8 cellular contexts compared by ENCODE assay signal in the genomic region with DNA sequence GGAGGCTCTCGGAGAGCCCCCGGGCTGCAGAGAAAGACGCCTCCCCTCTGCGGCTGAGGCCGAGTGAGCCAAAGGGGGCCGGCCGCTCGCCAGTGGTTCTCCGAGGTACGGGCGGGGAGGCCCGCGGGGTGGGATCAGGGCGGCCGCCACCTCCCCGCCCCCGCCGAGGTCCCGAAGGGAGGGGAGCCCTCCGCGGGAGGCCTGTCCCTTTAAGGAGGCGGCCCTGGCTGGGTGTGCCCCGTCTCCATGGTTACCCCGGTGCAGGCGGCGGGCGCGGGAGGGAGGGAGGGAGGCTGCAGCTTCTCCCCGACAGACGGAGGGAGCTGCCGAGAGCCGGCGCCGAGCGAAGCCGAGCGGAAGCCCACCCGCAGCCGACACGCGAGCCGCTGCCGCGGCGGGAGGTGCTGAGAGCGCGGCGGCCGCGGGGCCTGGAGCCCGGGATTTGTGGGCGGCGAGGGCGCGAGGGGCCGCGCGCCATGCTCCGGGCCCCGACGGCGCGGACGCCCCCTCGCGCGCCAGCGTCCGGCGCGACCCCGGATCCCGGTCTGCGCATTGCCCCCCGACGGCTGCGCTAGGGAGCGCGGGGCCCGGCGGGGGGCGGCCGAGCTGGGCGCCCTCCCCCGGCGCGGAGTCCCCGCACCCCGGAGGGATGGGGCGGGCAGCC. TPM values are rescaled to one million over a fixed set of nuclear protein-coding genes. Genes with fewer than 3 reads are reported as not detected.
DNase-seq lines count a peak whose midpoint lies in the region; ATAC-seq, FAIRE-seq and TF ChIP-seq lines count a peak whose summit lies in the region.

A gene with protein sequence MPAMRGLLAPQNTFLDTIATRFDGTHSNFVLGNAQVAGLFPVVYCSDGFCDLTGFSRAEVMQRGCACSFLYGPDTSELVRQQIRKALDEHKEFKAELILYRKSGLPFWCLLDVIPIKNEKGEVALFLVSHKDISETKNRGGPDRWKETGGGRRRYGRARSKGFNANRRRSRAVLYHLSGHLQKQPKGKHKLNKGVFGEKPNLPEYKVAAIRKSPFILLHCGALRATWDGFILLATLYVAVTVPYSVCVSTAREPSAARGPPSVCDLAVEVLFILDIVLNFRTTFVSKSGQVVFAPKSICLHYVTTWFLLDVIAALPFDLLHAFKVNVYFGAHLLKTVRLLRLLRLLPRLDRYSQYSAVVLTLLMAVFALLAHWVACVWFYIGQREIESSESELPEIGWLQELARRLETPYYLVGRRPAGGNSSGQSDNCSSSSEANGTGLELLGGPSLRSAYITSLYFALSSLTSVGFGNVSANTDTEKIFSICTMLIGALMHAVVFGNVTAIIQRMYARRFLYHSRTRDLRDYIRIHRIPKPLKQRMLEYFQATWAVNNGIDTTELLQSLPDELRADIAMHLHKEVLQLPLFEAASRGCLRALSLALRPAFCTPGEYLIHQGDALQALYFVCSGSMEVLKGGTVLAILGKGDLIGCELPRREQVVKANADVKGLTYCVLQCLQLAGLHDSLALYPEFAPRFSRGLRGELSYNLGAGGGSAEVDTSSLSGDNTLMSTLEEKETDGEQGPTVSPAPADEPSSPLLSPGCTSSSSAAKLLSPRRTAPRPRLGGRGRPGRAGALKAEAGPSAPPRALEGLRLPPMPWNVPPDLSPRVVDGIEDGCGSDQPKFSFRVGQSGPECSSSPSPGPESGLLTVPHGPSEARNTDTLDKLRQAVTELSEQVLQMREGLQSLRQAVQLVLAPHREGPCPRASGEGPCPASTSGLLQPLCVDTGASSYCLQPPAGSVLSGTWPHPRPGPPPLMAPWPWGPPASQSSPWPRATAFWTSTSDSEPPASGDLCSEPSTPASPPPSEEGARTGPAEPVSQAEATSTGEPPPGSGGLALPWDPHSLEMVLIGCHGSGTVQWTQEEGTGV (plus strand): TSS at position 291 of the 664 bp plus-strand sequence. CDS start 387 bp downstream, outside the sequence.

- in situ Hi-C loops in ACHN (cut with HindIII; ENCODE audit: low pct_ligation_motif_present, low pct_unique_long_range_greater_than_20kb, low sequenced_read_pairs): no loop called here
- in situ Hi-C loops in KBM-7 (cut with MboI; ENCODE audit: low pct_unique_long_range_greater_than_20kb, low sequenced_read_pairs): no loop called here

- no peak for TF ChIP-seq CTCF in RWPE1 (conservative IDR thresholded peaks at IDR 0.05; ENCODE audit: low read depth)
- TF ChIP-seq CTCF in fibroblast of villous mesenchyme (IDR thresholded peaks at IDR 0.05; ENCODE audit: insufficient read depth, low read depth, low read length): no peak
- no peak for TF ChIP-seq CTCF in neural progenitor cell (IDR thresholded peaks at IDR 0.05)

- POLR2A ChIA-PET in RWPE1 (lab: Yijun Ruan, JAX; ENCODE audit: low non-redundant PET): no interaction called here

- H3K9me3 Mint-ChIP-seq in neural progenitor cell: no peaks in the 10 kb centered on the region
- H3K9me3 Mint-ChIP-seq in stimulated activated naive CD8-positive, alpha-beta T cell treated with anti-CD3 and anti-CD28 coated beads, Interleukin-15, amount 100 ng/mL, for 72 hours: no peaks in the 10 kb centered on the region

- H3K79me2 ChIP-seq in neural progenitor cell (ENCODE audit: low read depth): no peaks in the 10 kb centered on the region

- no peak within 1 kb of the TSS for H3K9ac ChIP-seq in neural progenitor cell

- H3K27me3 Mint-ChIP-seq in neural progenitor cell (ENCODE audit: insufficient read depth, low read depth): peaks cover 63% of the 10 kb centered on the region
- H3K27me3 Mint-ChIP-seq in stimulated activated naive CD8-positive, alpha-beta T cell treated with anti-CD3 and anti-CD28 coated beads, Interleukin-15, amount 100 ng/mL, for 72 hours: peaks cover 56% of the 10 kb centered on the region

- H3K9me3 ChIP-seq in neural progenitor cell (ENCODE audit: low read depth): no peaks in the 10 kb centered on the region

- ATAC-seq in stimulated activated naive CD8-positive, alpha-beta T cell treated with anti-CD3 and anti-CD28 coated beads, Interleukin-15, amount 100 ng/mL, for 72 hours: peak; percentile 90

- H3F3A ChIP-seq in neural progenitor cell (ENCODE audit: low read depth): peaks cover 32% of the 10 kb centered on the region

- H3K27ac ChIP-seq in RWPE1 (no peak within 1 kb of the TSS), neural progenitor cell (no peak within 1 kb of the TSS)

- FAIRE-seq in GM19239 (lab: Jason Lieb, UNC): no peak

- peaks cover 7% of the 10 kb centered on the region for H3K4me1 ChIP-seq in neural progenitor cell

- no peaks in the 10 kb centered on the region for H3K36me3 Mint-ChIP-seq in neural progenitor cell

- peak within 1 kb of the TSS; percentile 70 for H2AFZ ChIP-seq in neural progenitor cell (replicated peaks)

- H3K4me2 ChIP-seq in neural progenitor cell: peak within 1 kb of the TSS; percentile 89

- no peak within 1 kb of the TSS for H3K27ac Mint-ChIP-seq in neural progenitor cell
- no peak within 1 kb of the TSS for H3K27ac Mint-ChIP-seq in stimulated activated naive CD8-positive, alpha-beta T cell treated with anti-CD3 and anti-CD28 coated beads, Interleukin-15, amount 100 ng/mL, for 72 hours

- H4K20me1 ChIP-seq in neural progenitor cell (ENCODE audit: low read depth): peaks cover 22% of the 10 kb centered on the region

- DNase-seq in ACHN (peak; percentile 74), GM19239 (ENCODE audit: insufficient read length, low spot score) (peak; percentile 99), KBM-7 (peak; percentile 71), RWPE1 (ENCODE audit: low spot score) (peak; percentile 79), fibroblast of villous mesenchyme (ENCODE audit: low read depth) (peak; percentile 70), neural progenitor cell (ENCODE audit: low spot score) (peak; percentile 87)
- peak; percentile 87 for DNase-seq in activated effector memory CD4-positive, alpha-beta T cell treated with Interleukin-2 at 50 U/mL for 16 hours
- peak; percentile 77 for DNase-seq in stimulated activated naive CD8-positive, alpha-beta T cell treated with anti-CD3 and anti-CD28 coated beads, Interleukin-15, amount 100 ng/mL, for 72 hours

- H3K27me3 ChIP-seq in neural progenitor cell: peaks cover 96% of the 10 kb centered on the region

- peaks cover 27% of the 10 kb centered on the region for H3K4me1 Mint-ChIP-seq in neural progenitor cell
- peaks cover 49% of the 10 kb centered on the region for H3K4me1 Mint-ChIP-seq in stimulated activated naive CD8-positive, alpha-beta T cell treated with anti-CD3 and anti-CD28 coated beads, Interleukin-15, amount 100 ng/mL, for 72 hours

- H3K4me3 Mint-ChIP-seq in neural progenitor cell: peak within 1 kb of the TSS; percentile 82
- H3K4me3 Mint-ChIP-seq in stimulated activated naive CD8-positive, alpha-beta T cell treated with anti-CD3 and anti-CD28 coated beads, Interleukin-15, amount 100 ng/mL, for 72 hours: peak within 1 kb of the TSS; percentile 78 to 81

- H3K36me3 ChIP-seq in neural progenitor cell: no peaks in the 10 kb centered on the region

- H3K4me3 ChIP-seq in fibroblast of villous mesenchyme (ENCODE audit: low read depth, low read length): peak within 1 kb of the TSS; percentile 52
- H3K4me3 ChIP-seq in neural progenitor cell: peak within 1 kb of the TSS; percentile 49

- CTCF ChIA-PET in RWPE1 (lab: Yijun Ruan, JAX): no interaction called here

RNA-seq across cellular contexts. Expression of the gene that starts here (rescaled TPM):
- total RNA-seq in fibroblast of villous mesenchyme (under 0.01 TPM in 2 replicates), neural progenitor cell (ENCODE audit: low replicate concordance) (0.19 TPM in 1 of 2 replicates, not detected in the other)

Comparison
In these comparisons a context has a peak if more than half of its experiments do, and no peak if none do; other contexts are left out.
1. Peak in DNase-seq and H3K4me3 ChIP-seq in fibroblast of villous mesenchyme; RNA of the gene not detected or under 1 TPM.
2. Peak in DNase-seq, H3K4me3 ChIP-seq and H3K4me2 ChIP-seq in neural progenitor cell; RNA of the gene not detected or under 1 TPM.